20 cellular contexts compared by ENCODE assay signal in genomic region chr16:75139498-75139897, GRCh38. TPM values are rescaled to one million over a fixed set of nuclear protein-coding genes. Genes with fewer than 3 reads are reported as not detected.
"Had no signal": no experiment of that assay in that cellular context is flagged by ENCODE, and none has a peak within 500 bp of the region (broad histone marks: within the 10 kb centered on the region; RNA-seq: fewer than 3 reads in every experiment).

No MANE protein-coding gene starts in this region.

- H3K4me3 ChIP-seq: heart left ventricle, neural progenitor cell, pancreas, stomach, thoracic aorta, transverse colon had no signal

- H3K27me3 ChIP-seq: heart left ventricle, neural progenitor cell, pancreas, stomach, transverse colon had no signal

- H3K36me3 ChIP-seq: heart left ventricle, neural progenitor cell, pancreas, stomach, thoracic aorta, transverse colon had no signal

- DNase-seq: dermis blood vessel endothelial cell; endodermal cell; foreskin melanocyte; heart left ventricle; hippocampal formation; kidney glomerular epithelial cell; mammary epithelial cell; natural killer cell; occipital lobe; pancreas; right cardiac atrium; small intestine; stimulated activated CD4-positive, alpha-beta T cell treated with anti-CD3 and anti-CD28 coated beads, Interleukin-12 subunit alpha, Interleukin-12 subunit beta, amount 100 ng/mL, for 4 hours; stimulated activated naive CD4-positive, alpha-beta T cell; stomach; substantia nigra; transverse colon had no signal

- H3K9ac ChIP-seq: neural progenitor cell had no signal

- H3K4me1 ChIP-seq: heart left ventricle, neural progenitor cell, pancreas, stomach had no signal

- H3K27ac ChIP-seq: heart left ventricle, neural progenitor cell, pancreas, stomach, thoracic aorta, transverse colon had no signal

- H3K9me3 ChIP-seq: heart left ventricle, pancreas, stomach, thoracic aorta, transverse colon had no signal

RNA-seq across cellular contexts. Expression of gene LDHD, which starts 22.9 kb away (rescaled TPM):
- total RNA-seq: endothelial cell of umbilical vein had no signal
